ENCODE assay signal across 1 cellular context in genomic region chr9:133732351-133733073, GRCh38.
TF ChIP-seq lines count a peak whose summit lies in the region.

No MANE protein-coding gene starts in this region.

TF ChIP-seq in HepG2, 621 proteins besides CTCF, POLR2A, EP300 and RAD21:
- TF ChIP-seq ZNF580 (CRISPR knock-in tag; IDR thresholded peaks at IDR 0.05; ENCODE audit: borderline replicate concordance, low read depth) (no peak), ZNF484 (CRISPR knock-in tag; IDR thresholded peaks at IDR 0.05; ENCODE audit: borderline replicate concordance, low read depth) (no peak)
TF ChIP-seq in HepG2: peak in this region for 0.
